Comparison of ENCODE assay signal across 8 cellular contexts in genomic region chr20:63941282-63942060, GRCh38. TPM values are rescaled to one million over a fixed set of nuclear protein-coding genes. Genes with fewer than 3 reads are reported as not detected.
A peak's percentile ranks its signal among the peaks of the same experiment; 100 is the strongest.
DNase-seq lines count a peak whose midpoint lies in the region; ATAC-seq lines count a peak whose summit lies in the region.
"Had no signal": no experiment of that assay in that cellular context is flagged by ENCODE, and none has a peak within 500 bp of the region (broad histone marks: within the 10 kb centered on the region; RNA-seq: fewer than 3 reads in every experiment).

No MANE protein-coding gene starts in this region.

- H3K4me1 ChIP-seq in neuronal stem cell (ENCODE audit: control insufficient read depth in 2 of 2, insufficient read depth in 1 of 2, low read depth in 1 of 2, low read length in 2 of 2), result peaks cover 0 to 5% of the 10 kb centered on the region in 2 donors
- H3K4me1 ChIP-seq: uterus had no signal

- H4K8ac ChIP-seq in neuronal stem cell (ENCODE audit: low read depth, low read length), result peak overlapping the region; percentile 23

- peak overlapping the region; percentile 89 for H3K23ac ChIP-seq in neuronal stem cell (ENCODE audit: low read depth, low read length, poor library complexity)

- peaks cover 13% of the 10 kb centered on the region for H3K36me3 Mint-ChIP-seq in activated naive CD8-positive, alpha-beta T cell treated with anti-CD3 and anti-CD28 coated beads for 36 hours

- peaks cover 27% of the 10 kb centered on the region for H3K79me1 ChIP-seq in neuronal stem cell (ENCODE audit: low read depth, low read length)

- H2AK5ac ChIP-seq in neuronal stem cell (ENCODE audit: low read depth, low read length), result peak overlapping the region; percentile 63

- peaks cover 14% of the 10 kb centered on the region for H3K4me1 Mint-ChIP-seq in activated naive CD8-positive, alpha-beta T cell treated with anti-CD3 and anti-CD28 coated beads for 36 hours

- no peak for ATAC-seq in GM21515 (IDR thresholded peaks at IDR 0.05; ENCODE audit: unreplicated experiment)

- H2BK12ac ChIP-seq in neuronal stem cell (ENCODE audit: low read length), result no peak overlapping the region

- no peak overlapping the region for H3K4me3 Mint-ChIP-seq in activated naive CD8-positive, alpha-beta T cell treated with anti-CD3 and anti-CD28 coated beads for 36 hours
- H3K4me3 Mint-ChIP-seq: activated naive CD8-positive, alpha-beta T cell had no signal

- peak overlapping the region; percentile 66 for H2BK5ac ChIP-seq in neuronal stem cell (ENCODE audit: low read length)

- WGBS in neuronal stem cell (ENCODE audit: extremely low coverage in 2 of 2, insufficient read length in 2 of 2, insufficient replicate concordance in 1 of 2), 2 donors, result no CpG with 5 or more reads among the region's 37 CpGs

- no peak overlapping the region for H3K18ac ChIP-seq in neuronal stem cell (ENCODE audit: low read length)

- H4K91ac ChIP-seq in neuronal stem cell (ENCODE audit: low read depth, low read length, poor library complexity), result no peak overlapping the region

- no peak overlapping the region for H3K4ac ChIP-seq in neuronal stem cell (ENCODE audit: low read length)

- no peaks in the 10 kb centered on the region for H3K27me3 ChIP-seq in neuronal stem cell (ENCODE audit: control insufficient read depth in 3 of 3, insufficient read depth in 3 of 3, low read depth in 1 of 3, low read length in 3 of 3)
- H3K27me3 ChIP-seq: uterus had no signal

- H3K4me3 ChIP-seq in neuronal stem cell (ENCODE audit: low read length in 2 of 2), result peak overlapping the region in 1 of 2 donors; percentile 63
- H3K4me3 ChIP-seq: uterus had no signal

- no peak overlapping the region for H3K27ac ChIP-seq in neuronal stem cell (replicated peaks; ENCODE audit: low read length)

- no peaks in the 10 kb centered on the region for H3K27me3 Mint-ChIP-seq in activated naive CD8-positive, alpha-beta T cell treated with anti-CD3 and anti-CD28 coated beads for 36 hours
- H3K27me3 Mint-ChIP-seq: activated naive CD8-positive, alpha-beta T cell had no signal

- no peak overlapping the region for H2BK15ac ChIP-seq in neuronal stem cell (ENCODE audit: low read length)

- peak overlapping the region; percentile 40 for H3K4me2 ChIP-seq in neuronal stem cell (ENCODE audit: insufficient read depth, low read length, poor library complexity, severe bottlenecking)

- H3K9me3 ChIP-seq in neuronal stem cell (replicated peaks in 1 of 2; ENCODE audit: control insufficient read depth in 2 of 2, insufficient read depth in 1 of 2, low read depth in 1 of 2, low read length in 2 of 2), result peaks cover 0 to 2% of the 10 kb centered on the region in 2 donors
- H3K9me3 ChIP-seq: uterus had no signal

- H3K36me3 ChIP-seq in neuronal stem cell (replicated peaks in 1 of 2; ENCODE audit: control insufficient read depth in 2 of 2, insufficient read depth in 2 of 2, low read length in 2 of 2), result peaks cover 39 to 87% of the 10 kb centered on the region in 2 donors
- H3K36me3 ChIP-seq: uterus had no signal

- H3K9me3 Mint-ChIP-seq in activated naive CD8-positive, alpha-beta T cell treated with anti-CD3 and anti-CD28 coated beads for 36 hours, result no peaks in the 10 kb centered on the region

- peak overlapping the region; percentile 63 for H3K27ac Mint-ChIP-seq in activated naive CD8-positive, alpha-beta T cell treated with anti-CD3 and anti-CD28 coated beads for 36 hours

- DNase-seq in NOMO-1 (lab: John Stamatoyannopoulos, UW; ENCODE audit: unreplicated experiment in 2 of 2), result peak; percentile 41 to 86
- peak; percentile 77 for DNase-seq in activated naive CD8-positive, alpha-beta T cell treated with anti-CD3 and anti-CD28 coated beads for 36 hours
- no peak for DNase-seq in neuronal stem cell (ENCODE audit: low spot score)
- no peak for DNase-seq in NCI-H1105 (lab: John Stamatoyannopoulos, UW)
- no peak for DNase-seq in H4 (ENCODE audit: low spot score)

- peak overlapping the region; percentile 71 for H3K9ac ChIP-seq in neuronal stem cell (ENCODE audit: low read depth, low read length, poor library complexity)

- H3K14ac ChIP-seq in neuronal stem cell (ENCODE audit: low read length), result peak overlapping the region; percentile 38

- no peak overlapping the region for H2BK120ac ChIP-seq in neuronal stem cell (ENCODE audit: low read depth, low read length)

- no peak overlapping the region for H2AFZ ChIP-seq in neuronal stem cell (ENCODE audit: low read length)

RNA-seq across cellular contexts. Expression of gene UCKL1, which starts 14.7 kb away (rescaled TPM):
- 10 to 100 TPM; 27.6 to 28.9 TPM for total RNA-seq in activated naive CD8-positive, alpha-beta T cell treated with anti-CD3 and anti-CD28 coated beads for 36 hours
- 17.0 TPM for polyA plus RNA-seq in neuronal stem cell (2013, experiment 1 of 2)
- 15.6 TPM for polyA plus RNA-seq in neuronal stem cell (2013, experiment 2 of 2)
- total RNA-seq in H4 (2014; rRNA removed; shearing (Covaris generic)), result 14.1 and 16.1 TPM in 2 replicates

RNA-seq across cellular contexts. Expression of gene ZNF512B, which starts 28.3 kb away (rescaled TPM):
- total RNA-seq in activated naive CD8-positive, alpha-beta T cell treated with anti-CD3 and anti-CD28 coated beads for 36 hours, result 10 to 100 TPM; 11.6 to 11.8 TPM
- polyA plus RNA-seq in neuronal stem cell (2013, experiment 1 of 2), result 7.8 TPM
- polyA plus RNA-seq in neuronal stem cell (2013, experiment 2 of 2), result 7.3 TPM
- total RNA-seq in H4 (2014; rRNA removed; shearing (Covaris generic)), result 2.2 and 4.4 TPM in 2 replicates

RNA-seq across cellular contexts. Expression of gene SAMD10, which starts 38.0 kb away (rescaled TPM):
- total RNA-seq in activated naive CD8-positive, alpha-beta T cell treated with anti-CD3 and anti-CD28 coated beads for 36 hours, result 10 to 100 TPM; 16.7 to 19.3 TPM
- 6.5 TPM for polyA plus RNA-seq in neuronal stem cell (2013, experiment 1 of 2)
- 5.8 TPM for polyA plus RNA-seq in neuronal stem cell (2013, experiment 2 of 2)
- not detected in 2 replicates for total RNA-seq in H4 (2014; rRNA removed; shearing (Covaris generic))

RNA-seq across cellular contexts. Expression of gene PRPF6, which starts 39.5 kb away (rescaled TPM):
- total RNA-seq in activated naive CD8-positive, alpha-beta T cell treated with anti-CD3 and anti-CD28 coated beads for 36 hours, result 10 to 100 TPM; 64.5 to 64.6 TPM
- polyA plus RNA-seq in neuronal stem cell (2013, experiment 1 of 2), result 50.0 TPM
- polyA plus RNA-seq in neuronal stem cell (2013, experiment 2 of 2), result 49.3 TPM
- total RNA-seq in H4 (2014; rRNA removed; shearing (Covaris generic)), result 35.9 and 36.5 TPM in 2 replicates

RNA-seq across cellular contexts. Expression of gene DNAJC5, which starts 46.5 kb away (rescaled TPM):
- 10 to 100 TPM; 32.1 to 32.9 TPM for total RNA-seq in activated naive CD8-positive, alpha-beta T cell treated with anti-CD3 and anti-CD28 coated beads for 36 hours
- polyA plus RNA-seq in neuronal stem cell (2013, experiment 1 of 2), result 17.2 TPM
- 16.8 TPM for polyA plus RNA-seq in neuronal stem cell (2013, experiment 2 of 2)
- total RNA-seq in H4 (2014; rRNA removed; shearing (Covaris generic)), result 16.1 and 21.0 TPM in 2 replicates

Comparison
In these comparisons a context has a peak if more than half of its experiments do, and no peak if none do; other contexts are left out.
1. DNase-seq: peak in NOMO-1 (2 of 2) and activated naive CD8-positive, alpha-beta T cell treated with anti-CD3 and anti-CD28 coated beads for 36 hours (single experiment); none in neuronal stem cell (single experiment), NCI-H1105 (single experiment) and H4 (single experiment).
2. RNA of gene SAMD10, which starts 38.0 kb away (total RNA-seq): 16.7 to 19.3 TPM in activated naive CD8-positive, alpha-beta T cell treated with anti-CD3 and anti-CD28 coated beads for 36 hours; not detected in H4; every median in the first group is over 10 times any median in the second.